20 cellular contexts compared by ENCODE assay signal in genomic region chr1:157140068-157140588, GRCh38. TPM values are rescaled to one million over a fixed set of nuclear protein-coding genes. Genes with fewer than 3 reads are reported as not detected.
DNase-seq lines count a peak whose midpoint lies in the region; ATAC-seq and TF ChIP-seq lines count a peak whose summit lies in the region.
"Had no signal": no experiment of that assay in that cellular context is flagged by ENCODE, and none has a peak within 500 bp of the region (broad histone marks: within the 10 kb centered on the region; RNA-seq: fewer than 3 reads in every experiment).

No MANE protein-coding gene starts in this region.

- H3K9me3 ChIP-seq in A673 (ENCODE audit: low read depth, low read length, poor library complexity, severe bottlenecking) (no peaks in the 10 kb centered on the region), spleen (no peaks in the 10 kb centered on the region)
- H3K9me3 ChIP-seq: upper lobe of left lung had no signal

- WGBS in spleen, 5 donors, result 65 to 87% (median 79%) methylated on average over 2 of the region's 2 CpGs

- peaks cover 12% of the 10 kb centered on the region for H3K36me3 ChIP-seq in A673 (ENCODE audit: insufficient read depth, low read length, poor library complexity, severe bottlenecking)
- peaks cover 0 to 12% (median 9%) of the 10 kb centered on the region in 6 donors for H3K36me3 ChIP-seq in spleen

- H3K27me3 Mint-ChIP-seq in activated B cell treated with CpG ODN at 0.5 μM for 24 hours (peaks cover 2% of the 10 kb centered on the region), memory B cell (no peaks in the 10 kb centered on the region), type B pancreatic cell (no peaks in the 10 kb centered on the region)

- no TSS peak for BruUV-seq in A673 (replicated peaks; lab: Mats Ljungman, UMichigan)

- intact Hi-C loops in activated B cell treated with CpG ODN at 0.5 μM for 24 hours (cut with micrococcal nuclease), result no loop called here
- intact Hi-C loops in A673 (cut with micrococcal nuclease; ENCODE audit: unreplicated experiment), result no loop called here
- intact Hi-C loops in spleen (cut with DNase I; ENCODE audit: low total_unique reads), result no loop called here

- CTCF ChIA-PET in activated B cell treated with CpG ODN at 0.5 μM for 24 hours (lab: Charles Lee), result interaction anchor here (2.2 to 2.5 kb wide), 2 partner anchors 16 to 50 kb away, joined by 10 to 12 read pairs; no protein-coding TSS in a partner anchor
- CTCF ChIA-PET in A673 (lab: Charles Lee), result no interaction called here

- ATAC-seq in activated B cell treated with CpG ODN at 0.5 μM for 24 hours (ENCODE audit: low read depth) (no peak), memory B cell (ENCODE audit: low read depth) (no peak)
- ATAC-seq: HepG2, left lobe of liver, Panc1 had no signal

- no peak for TF ChIP-seq POLR2A in spleen (IDR thresholded peaks at IDR 0.05)

- peaks cover 43% of the 10 kb centered on the region for H3K4me1 ChIP-seq in A673 (ENCODE audit: insufficient read depth, low read length, poor library complexity, severe bottlenecking)
- H3K4me1 ChIP-seq in spleen, result peaks cover 10 to 38% (median 30%) of the 10 kb centered on the region in 6 donors

- H3K9me3 Mint-ChIP-seq in activated B cell treated with CpG ODN at 0.5 μM for 24 hours (no peaks in the 10 kb centered on the region), memory B cell (no peaks in the 10 kb centered on the region), type B pancreatic cell (no peaks in the 10 kb centered on the region)

- H3K4me1 Mint-ChIP-seq in activated B cell treated with CpG ODN at 0.5 μM for 24 hours (peaks cover 38% of the 10 kb centered on the region), memory B cell (peaks cover 22% of the 10 kb centered on the region), type B pancreatic cell (ENCODE audit: unreplicated experiment) (peaks cover 30% of the 10 kb centered on the region)

- POLR2A ChIA-PET in activated B cell treated with CpG ODN at 0.5 μM for 24 hours (lab: Charles Lee) (interaction anchor here (1.9 kb wide), 1 partner anchor 8 kb away, joined by 8 read pairs; no protein-coding TSS in a partner anchor), A673 (lab: Charles Lee; ENCODE audit: low non-redundant PET) (no interaction called here)

- H3K4me3 Mint-ChIP-seq in activated B cell treated with CpG ODN at 0.5 μM for 24 hours, result peak overlapping the region; percentile 94
- no peak overlapping the region for H3K4me3 Mint-ChIP-seq in memory B cell
- no peak overlapping the region for H3K4me3 Mint-ChIP-seq in type B pancreatic cell

- no peak overlapping the region for H3K27ac ChIP-seq in A673 (ENCODE audit: low read depth, low read length, poor library complexity, severe bottlenecking)
- peak overlapping the region in 1 of 8 donors; percentile 99 for H3K27ac ChIP-seq in spleen

- TF ChIP-seq CTCF in activated B cell treated with CpG ODN at 0.5 μM for 24 hours (IDR thresholded peaks at IDR 0.05) (no peak), type B pancreatic cell (conservative IDR thresholded peaks at IDR 0.05) (no peak), A673 (conservative IDR thresholded peaks at IDR 0.05; ENCODE audit: low read depth, low read length) (no peak), spleen (IDR thresholded peaks at IDR 0.05 in 8 of 11, conservative IDR thresholded peaks at IDR 0.05 in 3 of 11) (no peak)

- DNase-seq in stimulated activated CD4-positive, alpha-beta T cell treated with anti-CD3 and anti-CD28 coated beads, Interleukin-15, amount 100 ng/mL, for 24 hours, result peak; percentile 45
- no peak for DNase-seq in stimulated activated CD4-positive, alpha-beta T cell treated with anti-CD3 and anti-CD28 coated beads, Interleukin-12 subunit alpha, Interleukin-12 subunit beta, amount 100 ng/mL, for 4 hours
- no peak for DNase-seq in activated B cell treated with CpG ODN at 0.5 μM for 24 hours
- DNase-seq in memory B cell (ENCODE audit: low spot score in 2 of 2), result no peak
- DNase-seq in type B pancreatic cell (ENCODE audit: extremely low spot score, unreplicated experiment), result no peak
- DNase-seq in ecto neural progenitor cell (ENCODE audit: low spot score), result no peak
- DNase-seq in A673 (ENCODE audit: low spot score), result no peak
- no peak for DNase-seq in spleen
- DNase-seq: activated naive CD4-positive, alpha-beta T cell; AML-193; DMS153; effector CD8-positive, alpha-beta T cell; NCI-H2081; stimulated activated CD4-positive, alpha-beta T cell treated with anti-CD3 and anti-CD28 coated beads, Interleukin-2, amount 100 ng/mL, for 24 hours; upper lobe of left lung had no signal

- H3K27me3 ChIP-seq in A673 (replicated peaks; ENCODE audit: insufficient read depth, low read depth, low read length, poor library complexity), result no peaks in the 10 kb centered on the region
- H3K27me3 ChIP-seq in spleen (replicated peaks in 1 of 7), result no peaks in the 10 kb centered on the region
- H3K27me3 ChIP-seq: upper lobe of left lung had no signal

- H3K4me3 ChIP-seq in A673 (ENCODE audit: low read depth, low read length, poor library complexity, severe bottlenecking), result no peak overlapping the region
- H3K4me3 ChIP-seq in spleen, result no peak overlapping the region
- H3K4me3 ChIP-seq: upper lobe of left lung had no signal

- H3K36me3 Mint-ChIP-seq in activated B cell treated with CpG ODN at 0.5 μM for 24 hours (ENCODE audit: low read depth) (peaks cover 23% of the 10 kb centered on the region), memory B cell (peaks cover 3% of the 10 kb centered on the region), type B pancreatic cell (peaks cover 5% of the 10 kb centered on the region)

- H3K27ac Mint-ChIP-seq in activated B cell treated with CpG ODN at 0.5 μM for 24 hours, result peak overlapping the region; percentile 89
- peak overlapping the region; percentile 91 for H3K27ac Mint-ChIP-seq in memory B cell
- H3K27ac Mint-ChIP-seq in type B pancreatic cell, result peak overlapping the region; percentile 97

RNA-seq across cellular contexts. Expression of gene ETV3, which starts 1.9 kb away (rescaled TPM):
- total RNA-seq in activated B cell treated with CpG ODN at 0.5 μM for 24 hours (26.6 and 31.3 TPM in 2 replicates), type B pancreatic cell (ENCODE audit: low replicate concordance) (41.0 and 90.4 TPM in 2 replicates), A673 (2021) (40.0 and 46.1 TPM in 2 replicates), spleen (10 to 100 TPM; 19.3 to 35.9 (median 27.0) TPM)
- polyA plus RNA-seq in spleen, result 1 to 10 TPM; 4.2 to 5.5 (median 5.0) TPM

RNA-seq across cellular contexts. Expression of gene ETV3L, which starts 40.5 kb away (rescaled TPM):
- total RNA-seq in activated B cell treated with CpG ODN at 0.5 μM for 24 hours (0.29 TPM in 1 of 2 replicates, not detected in the other), type B pancreatic cell (ENCODE audit: low replicate concordance) (not detected in 2 replicates), A673 (2021) (not detected in 2 replicates), spleen (not detected)
- not detected for polyA plus RNA-seq in spleen
- total RNA-seq: bronchial epithelial cell, HepG2, left lobe of liver, upper lobe of left lung had no signal
- polyA plus RNA-seq: HepG2, neural cell had no signal
